In the genomic region with DNA sequence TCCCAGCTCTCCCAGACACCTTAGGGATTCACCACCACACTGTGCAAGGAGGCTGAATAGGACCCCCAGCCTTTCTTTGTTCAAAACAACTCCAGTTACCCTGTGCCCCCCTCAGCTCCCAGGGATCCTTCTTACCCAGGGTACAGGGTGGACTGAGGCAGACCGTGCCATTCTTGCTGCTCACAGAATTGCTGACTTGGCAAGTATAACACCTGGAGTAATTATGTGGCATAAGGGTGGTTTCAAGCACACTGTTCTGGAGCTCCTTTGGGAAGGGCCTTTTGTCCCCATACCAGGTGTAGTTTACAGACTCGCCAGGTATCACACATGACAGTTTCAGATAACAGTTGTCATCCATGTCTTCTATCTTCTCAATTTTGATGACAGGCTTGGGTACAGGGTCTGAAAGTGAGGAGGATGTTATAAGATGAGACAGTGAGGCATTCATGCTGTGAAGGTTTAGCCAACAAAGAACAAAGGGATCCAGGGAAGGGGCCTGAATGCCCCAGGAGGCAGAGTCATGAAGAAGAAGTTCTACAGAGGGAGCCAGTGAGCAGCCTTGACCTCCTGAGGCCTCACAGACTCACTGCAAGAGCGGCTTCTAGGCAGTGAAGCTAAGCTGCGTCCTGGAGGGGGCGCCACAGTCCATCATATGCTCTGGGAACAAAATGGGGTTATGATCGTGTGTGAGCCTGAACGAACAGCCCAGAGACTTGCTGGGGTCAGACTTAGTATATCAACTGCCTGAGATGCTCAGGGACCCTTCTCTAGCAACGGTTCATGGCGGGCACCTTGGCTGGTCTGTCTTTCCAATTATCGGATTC, we compare ENCODE assay signal across 9 cellular contexts. TPM values are rescaled to one million over a fixed set of nuclear protein-coding genes. Genes with fewer than 3 reads are reported as not detected.
DNase-seq lines count a peak whose midpoint lies in the region; ATAC-seq and TF ChIP-seq lines count a peak whose summit lies in the region.
"Had no signal": no experiment of that assay in that cellular context is flagged by ENCODE, and none has a peak within 500 bp of the region (broad histone marks: within the 10 kb centered on the region; RNA-seq: fewer than 3 reads in every experiment).

No MANE protein-coding gene starts in this region.

- no peaks in the 10 kb centered on the region for H3K4me1 ChIP-seq in SJSA1 (replicated peaks)
- peaks cover 0 to 49% (median 0%) of the 10 kb centered on the region in 12 donors for H3K4me1 ChIP-seq in heart left ventricle
- H3K4me1 ChIP-seq in spleen: peaks cover 29 to 71% (median 53%) of the 10 kb centered on the region in 6 donors

- no peak overlapping the region for H3K27ac ChIP-seq in HL-60 (replicated peaks)
- H3K27ac ChIP-seq in SJSA1: no peak overlapping the region
- peak overlapping the region in 1 of 12 donors; percentile 10 for H3K27ac ChIP-seq in heart left ventricle
- peak overlapping the region in 4 of 8 donors; percentile 72 to 83 (median 81) for H3K27ac ChIP-seq in spleen

- no peaks in the 10 kb centered on the region for H3K9me3 ChIP-seq in SJSA1 (replicated peaks)
- no peaks in the 10 kb centered on the region for H3K9me3 ChIP-seq in heart left ventricle
- no peaks in the 10 kb centered on the region for H3K9me3 ChIP-seq in spleen

- no peak overlapping the region for H3K4me3 ChIP-seq in HL-60 (replicated peaks; ENCODE audit: insufficient read depth, low read length)
- H3K4me3 ChIP-seq in SJSA1: no peak overlapping the region
- H3K4me3 ChIP-seq in heart left ventricle: no peak overlapping the region
- H3K4me3 ChIP-seq in spleen: no peak overlapping the region

- TF ChIP-seq POLR2A in heart left ventricle (IDR thresholded peaks at IDR 0.05) (no peak), spleen (IDR thresholded peaks at IDR 0.05) (no peak)

- 45 to 56% (median 56%) methylated on average over 10 of the region's 10 CpGs for WGBS in heart left ventricle, 4 donors
- WGBS in spleen, 5 donors: 51 to 66% (median 60%) methylated on average over 7 to 10 of the region's 10 CpGs

- DNase-seq in activated gamma-delta T cell treated with Interleukin-2 at 50 U/mL for 16 hours (peak; percentile 88), activated gamma-delta T cell (lab: John Stamatoyannopoulos, UW) (no peak), HL-60 (ENCODE audit: low read depth in 1 of 2, low spot score in 1 of 2) (peak; percentile 75 to 92), SJSA1 (ENCODE audit: low read depth in 1 of 2, low spot score in 2 of 2) (peak; percentile 5 to 50), heart left ventricle (peak; percentile 43 to 84 (median 61)), spleen (peak; percentile 94)
- peak; percentile 75 for DNase-seq in activated T-helper 9 cell treated with anti-CD3 and anti-CD28 coated beads, Interleukin-2, amount 50 U/mL, for 16 hours (ENCODE audit: low read depth)

- ATAC-seq in heart left ventricle (peak in 3 of 4 donors; percentile 68 to 80 (median 68)), GM21367 (IDR thresholded peaks at IDR 0.05; ENCODE audit: unreplicated experiment) (no peak)

- H3K36me3 ChIP-seq in SJSA1 (no peaks in the 10 kb centered on the region), heart left ventricle (peaks cover 0 to 52% (median 0%) of the 10 kb centered on the region in 9 donors), spleen (peaks cover 0 to 88% (median 55%) of the 10 kb centered on the region in 6 donors)

- intact Hi-C loops in heart left ventricle (cut with DNase I): loop anchor here in 2 of 10 donors (5.0 kb wide), 2 partner anchors 151 to 254 kb away; no protein-coding TSS in a partner anchor
- intact Hi-C loops in spleen (cut with DNase I; ENCODE audit: low total_unique reads): loop anchor here (5.0 kb wide), 1 partner anchor 86 kb away; no protein-coding TSS in a partner anchor

- no peaks in the 10 kb centered on the region for H3K27me3 ChIP-seq in HL-60 (ENCODE audit: insufficient read depth, poor library complexity, severe bottlenecking)
- H3K27me3 ChIP-seq in SJSA1 (replicated peaks): peaks cover 5% of the 10 kb centered on the region; the same call in 1 of the 2 replicates
- H3K27me3 ChIP-seq in heart left ventricle: peaks cover 0 to 11% (median 6%) of the 10 kb centered on the region in 9 donors
- H3K27me3 ChIP-seq in spleen (replicated peaks in 1 of 7): no peaks in the 10 kb centered on the region

- TF ChIP-seq CTCF in HL-60 (IDR thresholded peaks at IDR 0.05; ENCODE audit: insufficient read depth, low read length): peak; percentile 94
- peak in 11 of 12 donors; percentile 25 to 76 (median 45) for TF ChIP-seq CTCF in heart left ventricle (IDR thresholded peaks at IDR 0.05)
- peak; percentile 66 to 92 (median 85) for TF ChIP-seq CTCF in spleen (IDR thresholded peaks at IDR 0.05 in 8 of 11, conservative IDR thresholded peaks at IDR 0.05 in 3 of 11)

RNA-seq across cellular contexts. Expression of gene CD48, which starts 30.3 kb away (rescaled TPM):
- not detected in 2 replicates for total RNA-seq in SJSA1 (2014; rRNA removed; shearing (Covaris generic))
- total RNA-seq in heart left ventricle: 10 to 100 TPM in 1 of 9 donors, 1 to 10 TPM in 3, under 1 TPM in 5; 0.49 to 31.6 (median 0.71) TPM
- 1 to 10 TPM in 1 of 2 donors, under 1 TPM in 1; 0.53 to 2.4 TPM for polyA plus RNA-seq in heart left ventricle
- total RNA-seq in spleen: 100 to 1,000 TPM; 150 to 286 (median 215) TPM
- polyA plus RNA-seq in spleen: 100 to 1,000 TPM; 371 to 510 (median 479) TPM

RNA-seq across cellular contexts. Expression of gene SLAMF1, which starts 34.4 kb away (rescaled TPM):
- total RNA-seq in SJSA1 (2014; rRNA removed; shearing (Covaris generic)): not detected in 2 replicates
- 1 to 10 TPM in 1 of 9 donors, under 1 TPM in 3, not detected in 5; 0.14 to 4.3 (median 0.60) TPM for total RNA-seq in heart left ventricle
- under 1 TPM; 0.21 to 0.80 TPM for polyA plus RNA-seq in heart left ventricle
- total RNA-seq in spleen: 10 to 100 TPM in 6 of 7 donors, 1 to 10 TPM in 1; 7.4 to 18.3 (median 11.3) TPM
- polyA plus RNA-seq in spleen: 1 to 10 TPM; 2.8 to 3.9 (median 3.2) TPM
- total RNA-seq: skeletal muscle tissue had no signal

RNA-seq across cellular contexts. Expression of gene SLAMF7, which starts 57.8 kb away (rescaled TPM):
- not detected in 2 replicates for total RNA-seq in SJSA1 (2014; rRNA removed; shearing (Covaris generic))
- total RNA-seq in heart left ventricle (10 to 100 TPM in 1 of 9 donors, 1 to 10 TPM in 1, under 1 TPM in 3, not detected in 4; 0.27 to 28.0 (median 0.96) TPM), spleen (100 to 1,000 TPM in 1 of 7 donors, 10 to 100 TPM in 6; 28.9 to 134 (median 63.5) TPM)
- polyA plus RNA-seq in heart left ventricle (under 1 TPM; 0.21 to 0.23 TPM), spleen (10 to 100 TPM; 12.5 to 21.4 (median 13.3) TPM)

Comparison
In these comparisons a context has a peak if more than half of its experiments do, and no peak if none do; other contexts are left out.
1. RNA of gene CD48, which starts 30.3 kb away (total RNA-seq): 150 to 286 TPM in spleen; 0.49 to 31.6 TPM in heart left ventricle and not detected in SJSA1; every median in the first group is over 4 times any median in the second.
2. Peak in every context shown above with its lines, with median percentiles within 50 percentile points of each other: CTCF ChIP-seq.